In genomic region chr9:132146575-132146974, GRCh38 we compare ENCODE assay signal across 37 cellular contexts.
"Had no signal": no experiment of that assay in that cellular context is flagged by ENCODE, and none has a peak within 500 bp of the region (broad histone marks: within the 10 kb centered on the region; RNA-seq: fewer than 3 reads in every experiment).

No MANE protein-coding gene starts in this region.

- FAIRE-seq: endometrium, endothelial cell of umbilical vein had no signal

- H3K27ac ChIP-seq: adrenal gland, body of pancreas, breast epithelium, cardiac muscle cell, colonic mucosa, epithelial cell of prostate, esophagus squamous epithelium, gastroesophageal sphincter, WERI-Rb-1 had no signal

- H3K36me3 ChIP-seq: adrenal gland, breast epithelium, cardiac muscle cell, colonic mucosa, esophagus squamous epithelium, gastroesophageal sphincter, WERI-Rb-1 had no signal

- H3K36me3 Mint-ChIP-seq: activated CD4-positive, alpha-beta memory T cell treated with anti-CD3 and anti-CD28 coated beads for 36 hours; activated CD8-positive, alpha-beta memory T cell treated with anti-CD3 and anti-CD28 coated beads, Interleukin-2, amount 10 ng/mL, durations not matched to agents 7 days and 5 days; activated naive CD4-positive, alpha-beta T cell treated with anti-CD3 and anti-CD28 coated beads, Interleukin-2, amount 50 U/mL, for 24 hours; activated naive CD8-positive, alpha-beta T cell treated with anti-CD3 and anti-CD28 coated beads for 36 hours; T-cell had no signal

- H3K4me1 ChIP-seq: adrenal gland, breast epithelium, colonic mucosa had no signal

- ATAC-seq: activated CD4-positive, alpha-beta T cell treated with anti-CD3 and anti-CD28 coated beads for 36 hours; activated CD4-positive, CD25-positive, alpha-beta regulatory T cell treated with anti-CD3 and anti-CD28 coated beads, Interleukin-2, amount 50 U/mL, for 24 hours; activated CD8-positive, alpha-beta T cell treated with anti-CD3 and anti-CD28 coated beads, Interleukin-2, amount 10 ng/mL, durations not matched to agents 7 days and 5 days; activated naive CD8-positive, alpha-beta T cell treated with anti-CD3 and anti-CD28 coated beads, Interleukin-2, amount 50 U/mL, for 24 hours; body of pancreas; gastroesophageal sphincter; T-cell had no signal

- H3K4me3 Mint-ChIP-seq: activated B cell treated with CpG ODN at 0.5 μM for 24 hours; activated CD4-positive, alpha-beta memory T cell treated with anti-CD3 and anti-CD28 coated beads for 36 hours; activated CD4-positive, alpha-beta T cell treated with anti-CD3 and anti-CD28 coated beads for 36 hours; activated CD4-positive, alpha-beta T cell treated with anti-CD3 and anti-CD28 coated beads, Interleukin-2, amount 10 ng/mL, durations not matched to agents 24 days and 14 days; activated CD8-positive, alpha-beta memory T cell treated with anti-CD3 and anti-CD28 coated beads, Interleukin-2, amount 10 ng/mL, durations not matched to agents 7 days and 5 days; activated CD8-positive, alpha-beta T cell treated with anti-CD3 and anti-CD28 coated beads, Interleukin-2, amount 10 ng/mL, durations not matched to agents 7 days and 5 days; activated naive CD4-positive, alpha-beta T cell treated with anti-CD3 and anti-CD28 coated beads for 36 hours; activated naive CD4-positive, alpha-beta T cell treated with anti-CD3 and anti-CD28 coated beads, Interleukin-2, amount 50 U/mL, for 24 hours; activated naive CD8-positive, alpha-beta T cell treated with anti-CD3 and anti-CD28 coated beads for 36 hours; activated naive CD8-positive, alpha-beta T cell treated with anti-CD3 and anti-CD28 coated beads, Interleukin-2, amount 50 U/mL, for 24 hours; activated T-helper 1 cell treated with anti-CD3 and anti-CD28 coated beads, Interleukin-12 subunit alpha, Interleukin-12 subunit beta, Interleukin-2, Interleukin-4 antibody, amounts not matched to agents 30 ng/mL and 10 ng/mL and 1 ng/mL, durations not matched to agents 14 hours and 24 hours and 36 hours; T-cell; T-helper 1 cell treated with Interleukin-12 subunit alpha and Interleukin-12 subunit beta and Interleukin-4 antibody, amounts not matched to agents 30 μg/mL and 1 μg/mL, for 36 hours; T-helper 2 cell treated with Interferon-gamma antibody and Interleukin-4, amounts not matched to agents 5 μg/mL and 100 μg/mL, for 36 hours had no signal

- DNase-seq: activated B cell treated with CpG ODN at 0.5 μM for 24 hours; activated CD4-positive, alpha-beta memory T cell treated with anti-CD3 and anti-CD28 coated beads for 36 hours; activated CD4-positive, alpha-beta T cell treated with anti-CD3 and anti-CD28 coated beads for 36 hours; activated CD4-positive, alpha-beta T cell treated with anti-CD3 and anti-CD28 coated beads, Interleukin-2, amount 10 ng/mL, durations not matched to agents 24 days and 14 days; activated CD8-positive, alpha-beta memory T cell treated with anti-CD3 and anti-CD28 coated beads, Interleukin-2, amount 10 ng/mL, durations not matched to agents 7 days and 5 days; activated CD8-positive, alpha-beta memory T cell treated with anti-CD3 and anti-CD28 coated beads, Interleukin-2, amount 50 U/mL, for 4 hours; activated CD8-positive, alpha-beta T cell treated with anti-CD3 and anti-CD28 coated beads, Interleukin-2, amount 10 ng/mL, durations not matched to agents 7 days and 5 days; activated effector memory CD4-positive, alpha-beta T cell treated with anti-CD3 and anti-CD28 coated beads, Interleukin-2, amount 50 U/mL, for 16 hours; activated naive CD4-positive, alpha-beta T cell treated with anti-CD3 and anti-CD28 coated beads for 36 hours; activated naive CD8-positive, alpha-beta T cell treated with anti-CD3 and anti-CD28 coated beads for 36 hours; activated naive CD8-positive, alpha-beta T cell treated with anti-CD3 and anti-CD28 coated beads, Interleukin-2, amount 50 U/mL, for 24 hours; activated T-cell treated with anti-CD3 and anti-CD28 coated beads, Interleukin-2, amount 50 U/mL, for 1 hour; activated T-cell treated with anti-CD3 and anti-CD28 coated beads, Interleukin-2, amount 50 U/mL, for 48 hours; adrenal gland; aorta; body of pancreas; central memory CD4-positive, alpha-beta T cell; cerebellar nuclear complex; colonic mucosa; effector CD8-positive, alpha-beta T cell; esophagus squamous epithelium; foreskin melanocyte; T-cell; T1000; WERI-Rb-1 had no signal

- H3K9me3 Mint-ChIP-seq: activated B cell treated with CpG ODN at 0.5 μM for 24 hours; activated CD4-positive, alpha-beta T cell treated with anti-CD3 and anti-CD28 coated beads, Interleukin-2, amount 10 ng/mL, durations not matched to agents 24 days and 14 days; activated naive CD4-positive, alpha-beta T cell treated with anti-CD3 and anti-CD28 coated beads for 36 hours; activated naive CD4-positive, alpha-beta T cell treated with anti-CD3 and anti-CD28 coated beads, Interleukin-2, amount 50 U/mL, for 24 hours; activated naive CD8-positive, alpha-beta T cell treated with anti-CD3 and anti-CD28 coated beads, Interleukin-2, amount 50 U/mL, for 24 hours; activated T-helper 1 cell treated with anti-CD3 and anti-CD28 coated beads, Interleukin-12 subunit alpha, Interleukin-12 subunit beta, Interleukin-2, Interleukin-4 antibody, amounts not matched to agents 30 ng/mL and 10 ng/mL and 1 ng/mL, durations not matched to agents 14 hours and 24 hours and 36 hours; activated T-helper 2 cell treated with anti-CD3 and anti-CD28 coated beads, Interferon-gamma antibody, Interleukin-2, Interleukin-4, amounts not matched to agents 10 μg/mL and 5 μg/mL and 100 μg/mL, durations not matched to agents 14 hours and 24 hours and 36 hours; T-cell; T-helper 1 cell treated with Interleukin-12 subunit alpha and Interleukin-12 subunit beta and Interleukin-4 antibody, amounts not matched to agents 30 μg/mL and 1 μg/mL, for 36 hours; T-helper 2 cell treated with Interferon-gamma antibody and Interleukin-4, amounts not matched to agents 5 μg/mL and 100 μg/mL, for 36 hours had no signal

- H3K27ac Mint-ChIP-seq: activated B cell treated with CpG ODN at 0.5 μM for 24 hours; activated CD4-positive, alpha-beta memory T cell treated with anti-CD3 and anti-CD28 coated beads for 36 hours; activated CD4-positive, alpha-beta T cell treated with anti-CD3 and anti-CD28 coated beads for 36 hours; activated CD4-positive, alpha-beta T cell treated with anti-CD3 and anti-CD28 coated beads, Interleukin-2, amount 10 ng/mL, durations not matched to agents 24 days and 14 days; activated CD8-positive, alpha-beta memory T cell treated with anti-CD3 and anti-CD28 coated beads, Interleukin-2, amount 10 ng/mL, durations not matched to agents 7 days and 5 days; activated CD8-positive, alpha-beta T cell treated with anti-CD3 and anti-CD28 coated beads, Interleukin-2, amount 10 ng/mL, durations not matched to agents 7 days and 5 days; activated naive CD4-positive, alpha-beta T cell treated with anti-CD3 and anti-CD28 coated beads for 36 hours; activated naive CD4-positive, alpha-beta T cell treated with anti-CD3 and anti-CD28 coated beads, Interleukin-2, amount 50 U/mL, for 24 hours; activated naive CD8-positive, alpha-beta T cell treated with anti-CD3 and anti-CD28 coated beads for 36 hours; activated naive CD8-positive, alpha-beta T cell treated with anti-CD3 and anti-CD28 coated beads, Interleukin-2, amount 50 U/mL, for 24 hours; activated T-helper 1 cell treated with anti-CD3 and anti-CD28 coated beads, Interleukin-12 subunit alpha, Interleukin-12 subunit beta, Interleukin-2, Interleukin-4 antibody, amounts not matched to agents 30 ng/mL and 10 ng/mL and 1 ng/mL, durations not matched to agents 14 hours and 24 hours and 36 hours; activated T-helper 2 cell treated with anti-CD3 and anti-CD28 coated beads, Interferon-gamma antibody, Interleukin-2, Interleukin-4, amounts not matched to agents 10 μg/mL and 5 μg/mL and 100 μg/mL, durations not matched to agents 14 hours and 24 hours and 36 hours; T-cell; T-helper 2 cell treated with Interferon-gamma antibody and Interleukin-4, amounts not matched to agents 5 μg/mL and 100 μg/mL, for 36 hours had no signal

- H3K9me3 ChIP-seq: adrenal gland, body of pancreas, breast epithelium, colonic mucosa, esophagus squamous epithelium, gastroesophageal sphincter had no signal

- H3K4me3 ChIP-seq: adrenal gland, body of pancreas, breast epithelium, cardiac muscle cell, colonic mucosa, esophagus squamous epithelium, gastroesophageal sphincter had no signal
